In the genomic region with DNA sequence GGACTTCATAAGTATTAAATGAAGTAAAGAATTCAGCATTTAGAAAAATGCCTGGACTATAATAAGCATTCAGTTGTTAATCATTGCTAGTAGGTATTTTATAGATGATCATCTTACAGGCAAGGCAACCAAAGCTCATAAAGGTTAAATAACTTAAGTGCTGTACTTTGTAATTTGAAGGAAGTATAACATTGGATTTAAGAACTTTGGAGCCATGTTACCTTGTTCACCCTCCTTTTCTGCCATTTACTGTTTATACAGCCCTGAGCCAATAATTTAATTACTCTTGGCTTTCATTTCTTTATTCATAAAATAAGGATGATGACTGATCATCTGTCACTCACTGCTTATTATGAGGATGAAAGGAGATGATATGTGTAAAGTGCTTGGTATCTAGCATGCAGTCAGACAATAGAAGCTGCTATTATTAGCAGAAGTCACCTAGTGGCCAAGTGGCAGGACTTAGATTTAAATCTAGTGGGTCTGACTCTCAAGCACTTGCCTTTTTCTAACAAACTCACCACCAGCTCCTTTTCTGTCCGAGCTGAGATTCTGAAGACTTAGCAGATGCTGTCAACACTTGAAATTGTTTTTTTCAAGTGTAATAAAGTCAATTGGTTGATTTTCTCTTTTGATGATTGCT, we compare ENCODE assay signal across 1 cellular context.
TF ChIP-seq lines count a peak whose summit lies in the region.

No MANE protein-coding gene starts in this region.

TF ChIP-seq in GM12891, 5 proteins besides CTCF, POLR2A, EP300 and RAD21:
- TF ChIP-seq TAF1 (IDR thresholded peaks at IDR 0.05; ENCODE audit: low read depth, low read length) (no peak), POLR2AphosphoS5 (IDR thresholded peaks at IDR 0.05; ENCODE audit: low read depth, low read length) (no peak), POU2F2 (IDR thresholded peaks at IDR 0.05; ENCODE audit: low read depth, low read length) (no peak), SPI1 (IDR thresholded peaks at IDR 0.05; ENCODE audit: low read depth, low read length) (no peak), PAX5 (IDR thresholded peaks at IDR 0.05; ENCODE audit: insufficient read depth, low read length, severe bottlenecking) (no peak)
